Comparison of ENCODE assay signal across 5 cellular contexts in genomic region chr10:37839243-37839642, GRCh38.
"Had no signal": no experiment of that assay in that cellular context is flagged by ENCODE, and none has a peak within 500 bp of the region (broad histone marks: within the 10 kb centered on the region; RNA-seq: fewer than 3 reads in every experiment).

No MANE protein-coding gene starts in this region.

- H3K27ac ChIP-seq: HL-60, KMS-11 had no signal

- H3K9ac ChIP-seq: KMS-11 had no signal

- DNase-seq: Karpas-422, KBM-7, KG1 had no signal

- H3K4me2 ChIP-seq: KMS-11 had no signal
